ENCODE assay signal across 23 cellular contexts in the genomic region with DNA sequence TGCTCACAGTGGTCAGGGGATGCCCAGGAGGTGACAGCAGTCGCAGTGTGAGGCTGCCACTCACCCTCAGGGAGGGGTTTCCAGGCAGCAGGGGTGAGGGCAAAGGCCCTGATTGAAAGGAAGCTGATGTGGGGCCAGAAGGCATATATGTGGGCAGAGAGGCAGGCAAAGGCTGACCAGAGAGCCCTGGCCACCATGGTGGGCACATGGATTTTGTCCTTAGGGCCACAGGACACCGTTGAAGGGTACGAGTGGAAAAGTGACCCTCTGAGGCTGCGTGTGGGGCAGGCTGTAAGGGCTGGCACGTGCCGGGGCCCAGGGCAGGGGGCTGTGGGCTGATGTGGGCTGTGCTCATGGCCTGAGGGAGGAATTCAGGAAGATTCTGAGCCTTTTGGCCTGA. TPM values are rescaled to one million over a fixed set of nuclear protein-coding genes. Genes with fewer than 3 reads are reported as not detected.
DNase-seq lines count a peak whose midpoint lies in the region; ATAC-seq and TF ChIP-seq lines count a peak whose summit lies in the region.
"Had no signal": no experiment of that assay in that cellular context is flagged by ENCODE, and none has a peak within 500 bp of the region (broad histone marks: within the 10 kb centered on the region; RNA-seq: fewer than 3 reads in every experiment).

No MANE protein-coding gene starts in this region.

- H3K9me3 Mint-ChIP-seq in neural progenitor cell (peaks cover 2% of the 10 kb centered on the region), glutamatergic neuron (ENCODE audit: unreplicated experiment) (peaks cover 3% of the 10 kb centered on the region)
- H3K9me3 Mint-ChIP-seq: CD4-positive, alpha-beta T cell had no signal

- H3K27ac Mint-ChIP-seq in neural progenitor cell, result no peak overlapping the region
- no peak overlapping the region for H3K27ac Mint-ChIP-seq in glutamatergic neuron (ENCODE audit: unreplicated experiment)
- H3K27ac Mint-ChIP-seq: CD4-positive, alpha-beta T cell had no signal

- H3K4me3 ChIP-seq in heart right ventricle, result no peak overlapping the region
- H3K4me3 ChIP-seq in neural progenitor cell, result no peak overlapping the region
- no peak overlapping the region for H3K4me3 ChIP-seq in upper lobe of right lung
- H3K4me3 ChIP-seq: A549; BLaER1 treated with 17β-estradiol and CSF1 and Interleukin-3, amounts not matched to agents 10 nM and 100 nM had no signal

- no peaks in the 10 kb centered on the region for H4K20me1 ChIP-seq in neural progenitor cell (ENCODE audit: low read depth)
- H4K20me1 ChIP-seq: BLaER1 treated with 17β-estradiol and CSF1 and Interleukin-3, amounts not matched to agents 10 nM and 100 nM had no signal

- H2AFZ ChIP-seq in neural progenitor cell (replicated peaks), result no peak overlapping the region

- TF ChIP-seq CTCF in heart right ventricle (IDR thresholded peaks at IDR 0.05) (no peak), neural progenitor cell (IDR thresholded peaks at IDR 0.05) (no peak), upper lobe of right lung (IDR thresholded peaks at IDR 0.05) (no peak), glutamatergic neuron (IDR thresholded peaks at IDR 0.05; ENCODE audit: partially characterized antibody, unreplicated experiment) (no peak)

- H3K4me1 ChIP-seq in heart right ventricle (peaks cover 4 to 63% (median 31%) of the 10 kb centered on the region in 9 donors), neural progenitor cell (no peaks in the 10 kb centered on the region), upper lobe of right lung (no peaks in the 10 kb centered on the region)
- H3K4me1 ChIP-seq: A549 had no signal

- no peak overlapping the region for H3K4me2 ChIP-seq in neural progenitor cell
- H3K4me2 ChIP-seq: A549; BLaER1 treated with 17β-estradiol and CSF1 and Interleukin-3, amounts not matched to agents 10 nM and 100 nM had no signal

- WGBS in heart right ventricle, 2 donors, result 86 to 94% methylated on average over 6 of the region's 6 CpGs

- H3K27me3 Mint-ChIP-seq in neural progenitor cell (ENCODE audit: insufficient read depth, low read depth) (peaks cover 7% of the 10 kb centered on the region), glutamatergic neuron (ENCODE audit: unreplicated experiment) (peaks cover 3% of the 10 kb centered on the region)
- H3K27me3 Mint-ChIP-seq: CD4-positive, alpha-beta T cell had no signal

- intact Hi-C loops in heart right ventricle (cut with DNase I), result loop anchor here in 1 of 10 donors (5.0 kb wide), 1 partner anchor 141 kb away; no protein-coding TSS in a partner anchor
- intact Hi-C loops in left ventricle myocardium superior (cut with micrococcal nuclease), result no loop called here
- intact Hi-C loops in upper lobe of right lung (cut with DNase I), result no loop called here

- peak overlapping the region; percentile 50 for H3K4me3 Mint-ChIP-seq in neural progenitor cell
- no peak overlapping the region for H3K4me3 Mint-ChIP-seq in glutamatergic neuron (ENCODE audit: unreplicated experiment)
- H3K4me3 Mint-ChIP-seq: CD4-positive, alpha-beta T cell had no signal

- H3K36me3 ChIP-seq in heart right ventricle (no peaks in the 10 kb centered on the region), neural progenitor cell (no peaks in the 10 kb centered on the region), upper lobe of right lung (no peaks in the 10 kb centered on the region)
- H3K36me3 ChIP-seq: BLaER1 treated with 17β-estradiol and CSF1 and Interleukin-3, amounts not matched to agents 10 nM and 100 nM had no signal

- no peak for ATAC-seq in heart right ventricle
- no peak for ATAC-seq in left ventricle myocardium superior
- ATAC-seq in upper lobe of right lung, result no peak
- no peak for ATAC-seq in GM21529 (IDR thresholded peaks at IDR 0.05; ENCODE audit: unreplicated experiment)
- no peak for ATAC-seq in GM18868 (IDR thresholded peaks at IDR 0.05; ENCODE audit: unreplicated experiment)
- ATAC-seq: A549 had no signal

- H3K4me1 Mint-ChIP-seq in neural progenitor cell (peaks cover 7% of the 10 kb centered on the region), glutamatergic neuron (ENCODE audit: low read depth, unreplicated experiment) (no peaks in the 10 kb centered on the region)

- H3F3A ChIP-seq in neural progenitor cell (ENCODE audit: low read depth), result no peaks in the 10 kb centered on the region

- H3K79me2 ChIP-seq in neural progenitor cell (ENCODE audit: low read depth), result no peaks in the 10 kb centered on the region

- H3K27ac ChIP-seq in heart right ventricle (peak overlapping the region in 9 of 10 donors; percentile 35 to 90 (median 69)), neural progenitor cell (no peak overlapping the region), upper lobe of right lung (no peak overlapping the region)
- H3K27ac ChIP-seq: A549; BLaER1 treated with 17β-estradiol and CSF1 and Interleukin-3, amounts not matched to agents 10 nM and 100 nM; HL-60 had no signal

- H3K36me3 Mint-ChIP-seq in neural progenitor cell (no peaks in the 10 kb centered on the region), glutamatergic neuron (ENCODE audit: unreplicated experiment) (peaks cover 5% of the 10 kb centered on the region)

- H3K9me3 ChIP-seq in heart right ventricle (no peaks in the 10 kb centered on the region), neural progenitor cell (ENCODE audit: low read depth) (no peaks in the 10 kb centered on the region), upper lobe of right lung (no peaks in the 10 kb centered on the region)
- H3K9me3 ChIP-seq: A549; BLaER1 treated with 17β-estradiol and CSF1 and Interleukin-3, amounts not matched to agents 10 nM and 100 nM had no signal

- DNase-seq in heart right ventricle (no peak), left ventricle myocardium superior (no peak), ecto neural progenitor cell (ENCODE audit: low spot score) (peak; percentile 32), neural progenitor cell (ENCODE audit: low spot score) (no peak), upper lobe of right lung (peak; percentile 29), glutamatergic neuron (no peak)
- DNase-seq: AML-193; CD4-positive, alpha-beta T cell; DMS53; NCI-H1092; NCI-H1417 treated with DMSO at 0.1 percent for 48 hours; NCI-H1694 treated with DMSO at 0.1 percent for 48 hours; NCI-H2081; NCI-H226; NCI-H510A; NCI-H69; RPMI8226; SHP77 had no signal

- H3K9ac ChIP-seq in neural progenitor cell, result no peak overlapping the region
- H3K9ac ChIP-seq: BLaER1 treated with 17β-estradiol and CSF1 and Interleukin-3, amounts not matched to agents 10 nM and 100 nM had no signal

- H3K27me3 ChIP-seq in heart right ventricle (no peaks in the 10 kb centered on the region), neural progenitor cell (no peaks in the 10 kb centered on the region), upper lobe of right lung (no peaks in the 10 kb centered on the region)
- H3K27me3 ChIP-seq: BLaER1 treated with 17β-estradiol and CSF1 and Interleukin-3, amounts not matched to agents 10 nM and 100 nM had no signal

RNA-seq across cellular contexts. Expression of a gene that starts 57.5 kb away (rescaled TPM):
- total RNA-seq in heart right ventricle, result 10 to 100 TPM; 34.4 to 52.3 (median 41.6) TPM
- 10 to 100 TPM; 44.9 to 73.8 TPM for polyA plus RNA-seq in heart right ventricle
- 47.1 TPM for total RNA-seq in left ventricle myocardium superior
- 40.8 and 50.7 TPM in 2 replicates for total RNA-seq in neural progenitor cell (ENCODE audit: low replicate concordance)
- 32.3 TPM for total RNA-seq in upper lobe of right lung
- 32.1 TPM for total RNA-seq in glutamatergic neuron (ENCODE audit: unreplicated experiment)

Comparison
In these comparisons a context has a peak if more than half of its experiments do, and no peak if none do; other contexts are left out.
1. DNase-seq: peak in ecto neural progenitor cell (single experiment) and upper lobe of right lung (single experiment); none in heart right ventricle (0 of 2), left ventricle myocardium superior (single experiment), neural progenitor cell (single experiment) and glutamatergic neuron (single experiment).
2. H3K27ac ChIP-seq: peak in heart right ventricle (9 of 10); none in neural progenitor cell (single experiment) and upper lobe of right lung (single experiment).